ENCODE assay signal across 8 cellular contexts in the genomic region with DNA sequence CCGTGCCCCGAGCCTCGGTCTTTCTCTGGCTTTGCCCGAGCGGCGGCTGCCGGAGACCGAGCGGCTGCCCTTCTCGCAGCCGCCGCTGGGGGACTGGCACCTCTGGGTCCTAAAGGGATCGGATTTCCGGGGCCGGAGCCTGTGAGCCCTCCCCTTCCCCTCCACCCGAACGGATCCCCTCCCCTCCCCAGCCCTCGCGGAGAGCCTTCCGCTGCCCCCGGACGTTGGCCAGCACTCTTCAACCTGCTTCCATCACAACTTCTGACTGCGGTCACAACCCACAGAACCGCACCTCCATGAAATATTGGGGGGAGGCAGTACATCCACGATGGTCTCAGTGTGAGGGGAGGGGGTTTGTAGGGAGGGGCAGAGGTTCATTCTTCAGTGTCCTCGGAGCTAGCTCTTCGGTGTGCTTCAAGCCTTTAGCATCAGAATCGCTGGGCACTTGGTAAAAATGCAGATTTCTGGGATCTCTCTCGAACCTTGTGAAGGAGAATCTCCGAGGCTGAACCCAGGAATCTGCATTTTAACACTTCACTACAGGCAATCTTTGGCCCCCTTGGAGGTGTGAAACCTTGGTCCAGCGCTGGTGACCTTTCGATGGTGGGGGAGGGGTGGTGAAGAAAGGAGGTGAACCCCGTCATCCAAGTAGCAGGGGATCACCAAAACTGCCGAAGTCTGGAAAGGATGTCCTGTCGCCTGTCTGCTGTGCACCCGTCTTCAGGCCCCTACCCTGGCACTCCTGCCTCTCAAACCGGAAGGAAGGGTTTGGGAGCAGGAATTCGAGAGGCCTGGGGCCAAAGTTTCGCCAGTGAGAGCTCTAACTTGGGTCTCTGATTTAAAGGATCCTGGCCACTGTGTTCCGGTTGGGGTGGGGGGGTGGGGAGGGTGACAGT. TPM values are rescaled to one million over a fixed set of nuclear protein-coding genes. Genes with fewer than 3 reads are reported as not detected.
DNase-seq lines count a peak whose midpoint lies in the region; ATAC-seq and TF ChIP-seq lines count a peak whose summit lies in the region.

No MANE protein-coding gene starts in this region.

- TF ChIP-seq POLR2A in Raji (IDR thresholded peaks at IDR 0.05; ENCODE audit: insufficient read depth, low read depth, low read length), result peak; percentile 72

- H3K36me3 Mint-ChIP-seq in neural crest cell (ENCODE audit: low read depth), result no peaks in the 10 kb centered on the region

- no peaks in the 10 kb centered on the region for H3K9me3 Mint-ChIP-seq in neural crest cell
- no peaks in the 10 kb centered on the region for H3K9me3 Mint-ChIP-seq in stimulated activated naive CD8-positive, alpha-beta T cell treated with anti-CD3 and anti-CD28 coated beads, Interleukin-15, amount 100 ng/mL, for 72 hours

- TF ChIP-seq CTCF in foreskin fibroblast (IDR thresholded peaks at IDR 0.05; ENCODE audit: low read depth, low read length) (peak; percentile 48), neural crest cell (conservative IDR thresholded peaks at IDR 0.05) (peak; percentile 71)

- H3K27ac Mint-ChIP-seq in neural crest cell (ENCODE audit: unreplicated experiment), result peak overlapping the region; percentile 96
- peak overlapping the region; percentile 94 to 95 for H3K27ac Mint-ChIP-seq in stimulated activated naive CD8-positive, alpha-beta T cell treated with anti-CD3 and anti-CD28 coated beads, Interleukin-15, amount 100 ng/mL, for 72 hours

- peak; percentile 41 for ATAC-seq in GM21515 (IDR thresholded peaks at IDR 0.05; ENCODE audit: unreplicated experiment)
- ATAC-seq in stimulated activated naive CD8-positive, alpha-beta T cell treated with anti-CD3 and anti-CD28 coated beads, Interleukin-15, amount 100 ng/mL, for 72 hours, result peak; percentile 72

- peaks cover 45% of the 10 kb centered on the region for H3K4me1 Mint-ChIP-seq in neural crest cell
- peaks cover 57% of the 10 kb centered on the region for H3K4me1 Mint-ChIP-seq in stimulated activated naive CD8-positive, alpha-beta T cell treated with anti-CD3 and anti-CD28 coated beads, Interleukin-15, amount 100 ng/mL, for 72 hours

- DNase-seq in D341Med (ENCODE audit: low spot score), result peak; percentile 97
- peak; percentile 96 to 97 for DNase-seq in Kasumi-1 (lab: John Stamatoyannopoulos, UW)
- peak; percentile 84 for DNase-seq in activated gamma-delta T cell treated with Interleukin-2 at 50 U/mL for 16 hours
- DNase-seq in foreskin fibroblast, result peak; percentile 93 to 98
- DNase-seq in neural crest cell (ENCODE audit: low read depth, low spot score), result peak; percentile 83
- DNase-seq in stimulated activated naive CD8-positive, alpha-beta T cell treated with anti-CD3 and anti-CD28 coated beads, Interleukin-15, amount 100 ng/mL, for 72 hours, result peak; percentile 87 to 91

- H3K27me3 Mint-ChIP-seq in neural crest cell (ENCODE audit: low read depth), result no peaks in the 10 kb centered on the region
- H3K27me3 Mint-ChIP-seq in stimulated activated naive CD8-positive, alpha-beta T cell treated with anti-CD3 and anti-CD28 coated beads, Interleukin-15, amount 100 ng/mL, for 72 hours, result no peaks in the 10 kb centered on the region

- H3K4me3 ChIP-seq in foreskin fibroblast (ENCODE audit: low read depth in 1 of 2, low read length in 2 of 2), result peak overlapping the region; percentile 78 to 79

- H3K4me3 Mint-ChIP-seq in neural crest cell, result peak overlapping the region; percentile 97
- H3K4me3 Mint-ChIP-seq in stimulated activated naive CD8-positive, alpha-beta T cell treated with anti-CD3 and anti-CD28 coated beads, Interleukin-15, amount 100 ng/mL, for 72 hours, result peak overlapping the region; percentile 92 to 95

RNA-seq across cellular contexts. Expression of a gene that starts 0.8 kb away (rescaled TPM):
- 67.1 and 68.8 TPM in 2 replicates for total RNA-seq in neural crest cell

RNA-seq across cellular contexts. Expression of a gene that starts 14.5 kb away (rescaled TPM):
- total RNA-seq in neural crest cell, result not detected in 2 replicates

RNA-seq across cellular contexts. Expression of a gene that starts 21.3 kb away (rescaled TPM):
- total RNA-seq in neural crest cell, result 26.1 and 28.7 TPM in 2 replicates

RNA-seq across cellular contexts. Expression of a gene that starts 50.1 kb away (rescaled TPM):
- 13.3 and 14.8 TPM in 2 replicates for total RNA-seq in neural crest cell

RNA-seq across cellular contexts. Expression of a gene that starts 56.1 kb away (rescaled TPM):
- 21.6 and 24.6 TPM in 2 replicates for total RNA-seq in neural crest cell

Comparison
In these comparisons a context has a peak if more than half of its experiments do, and no peak if none do; other contexts are left out.
1. Peak in every context shown above with its lines: DNase-seq, ATAC-seq and H3K4me3 ChIP-seq.